Comparison of ENCODE assay signal across 15 cellular contexts in the genomic region with DNA sequence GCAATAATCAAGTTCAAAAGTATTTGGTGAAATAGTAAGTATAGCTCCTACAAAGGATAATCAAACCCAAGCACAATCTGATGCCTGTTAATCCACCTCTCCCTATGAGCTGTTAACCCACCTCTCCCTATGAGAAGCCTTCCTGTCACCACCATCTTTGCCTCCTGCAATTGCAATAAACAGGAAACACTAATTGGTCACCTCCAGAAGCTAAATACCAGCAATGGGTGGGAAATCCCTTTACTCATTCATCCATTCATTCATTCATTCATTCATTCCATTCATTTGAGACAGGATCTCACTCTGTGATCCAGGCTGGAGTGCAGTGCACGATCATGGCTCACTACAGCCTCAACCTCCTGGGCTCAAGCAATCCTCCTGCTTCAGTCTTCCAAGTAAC.
"Had no signal": no experiment of that assay in that cellular context is flagged by ENCODE, and none has a peak within 500 bp of the region (broad histone marks: within the 10 kb centered on the region; RNA-seq: fewer than 3 reads in every experiment).

No MANE protein-coding gene starts in this region.

- FAIRE-seq: TTC549 had no signal

- H3K27ac Mint-ChIP-seq: activated naive CD4-positive, alpha-beta T cell treated with anti-CD3 and anti-CD28 coated beads, Interleukin-2, amount 50 U/mL, for 24 hours; T-helper 1 cell treated with Interleukin-12 subunit alpha and Interleukin-12 subunit beta and Interleukin-4 antibody, amounts not matched to agents 30 μg/mL and 1 μg/mL, for 36 hours had no signal

- H3K27me3 Mint-ChIP-seq: activated naive CD4-positive, alpha-beta T cell treated with anti-CD3 and anti-CD28 coated beads, Interleukin-2, amount 50 U/mL, for 24 hours had no signal

- H3K9me3 Mint-ChIP-seq: activated naive CD4-positive, alpha-beta T cell treated with anti-CD3 and anti-CD28 coated beads, Interleukin-2, amount 50 U/mL, for 24 hours; T-helper 1 cell treated with Interleukin-12 subunit alpha and Interleukin-12 subunit beta and Interleukin-4 antibody, amounts not matched to agents 30 μg/mL and 1 μg/mL, for 36 hours had no signal

- ATAC-seq: foreskin keratinocyte had no signal

- H3K4me3 Mint-ChIP-seq: activated naive CD4-positive, alpha-beta T cell treated with anti-CD3 and anti-CD28 coated beads, Interleukin-2, amount 50 U/mL, for 24 hours; T-helper 1 cell treated with Interleukin-12 subunit alpha and Interleukin-12 subunit beta and Interleukin-4 antibody, amounts not matched to agents 30 μg/mL and 1 μg/mL, for 36 hours had no signal

- H3K36me3 ChIP-seq: brain microvascular endothelial cell, stomach, thoracic aorta, vagina had no signal

- H3K27me3 ChIP-seq: brain microvascular endothelial cell, foreskin keratinocyte, stomach, vagina had no signal

- H3K4me3 ChIP-seq: stomach, thoracic aorta, vagina had no signal

- H3K27ac ChIP-seq: brain microvascular endothelial cell, foreskin keratinocyte, thoracic aorta, vagina had no signal

- DNase-seq: activated CD4-positive, alpha-beta T cell treated with anti-CD3 and anti-CD28 coated beads, Interleukin-2, amount 50 U/mL, for 1 hour; activated CD4-positive, CD25-positive, alpha-beta regulatory T cell; activated effector memory CD4-positive, alpha-beta T cell treated with Interleukin-2 at 50 U/mL for 16 hours; activated T-cell treated with anti-CD3 and anti-CD28 coated beads, Interleukin-2, amount 50 U/mL, for 1 hour; amniotic stem cell; brain microvascular endothelial cell; foreskin keratinocyte; head of caudate nucleus; stimulated activated CD4-positive, alpha-beta T cell treated with anti-CD3 and anti-CD28 coated beads, Interleukin-4, amount 100 ng/mL, for 1 hour; stomach had no signal

- H3K9me3 ChIP-seq: stomach, thoracic aorta, vagina had no signal

- H3K36me3 Mint-ChIP-seq: activated naive CD4-positive, alpha-beta T cell treated with anti-CD3 and anti-CD28 coated beads, Interleukin-2, amount 50 U/mL, for 24 hours had no signal
